Comparison of ENCODE assay signal across 8 cellular contexts in the genomic region with DNA sequence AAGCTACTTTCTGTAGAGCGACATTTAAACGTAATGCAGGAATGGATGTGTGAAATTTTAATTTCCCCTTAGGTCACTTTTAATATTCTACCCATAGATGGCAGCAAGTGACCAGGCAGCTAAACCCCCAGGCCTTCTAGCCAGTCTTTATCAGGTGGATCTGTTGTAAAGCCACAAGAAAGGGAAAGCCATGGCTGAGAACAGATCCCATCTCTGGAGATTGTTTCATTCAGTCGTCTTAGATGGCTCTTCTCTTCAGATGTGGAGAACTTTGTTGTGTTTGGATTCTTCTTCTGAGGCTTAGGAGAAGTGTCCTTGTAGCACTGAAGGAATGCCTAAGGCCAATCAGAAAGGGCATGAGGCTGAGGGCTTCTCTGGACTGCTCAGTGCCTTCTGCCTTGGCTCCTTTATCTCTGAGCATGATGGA. TPM values are rescaled to one million over a fixed set of nuclear protein-coding genes. Genes with fewer than 3 reads are reported as not detected.
DNase-seq lines count a peak whose midpoint lies in the region; ATAC-seq and TF ChIP-seq lines count a peak whose summit lies in the region.

No MANE protein-coding gene starts in this region.

- H3K36me3 Mint-ChIP-seq in stimulated activated memory B cell treated with anti-CD40 and anti-IgM and Interleukin-4, amounts not matched to agents 10 μg/mL and 1 μg/mL and 100 μg/mL, for 72 hours: no peaks in the 10 kb centered on the region

- H3K4me3 Mint-ChIP-seq in stimulated activated memory B cell treated with anti-CD40 and anti-IgM and Interleukin-4, amounts not matched to agents 10 μg/mL and 1 μg/mL and 100 μg/mL, for 72 hours: no peak overlapping the region

- no peak overlapping the region for H3K4me3 ChIP-seq in cardiac fibroblast (replicated peaks in 1 of 2; ENCODE audit: low read depth in 2 of 2, low read length in 2 of 2)
- no peak overlapping the region for H3K4me3 ChIP-seq in kidney epithelial cell (ENCODE audit: low read depth, low read length)

- peak; percentile 79 for DNase-seq in AG20443 (ENCODE audit: low spot score)
- DNase-seq in NCI-H187 (lab: John Stamatoyannopoulos, UW): peak; percentile 8 to 29
- peak in 3 of 5 experiments; percentile 33 to 59 (median 33) for DNase-seq in T-helper 2 cell
- DNase-seq in cardiac fibroblast (ENCODE audit: low read depth in 2 of 2): peak; percentile 76 to 80
- DNase-seq in kidney epithelial cell (ENCODE audit: low read depth): no peak

- H3K36me3 ChIP-seq in kidney epithelial cell (ENCODE audit: control insufficient read depth, insufficient read depth, low read length): no peaks in the 10 kb centered on the region

- ATAC-seq in GM18868 (IDR thresholded peaks at IDR 0.05; ENCODE audit: unreplicated experiment) (peak; percentile 45), HG02981 (IDR thresholded peaks at IDR 0.05; ENCODE audit: unreplicated experiment) (no peak)
- ATAC-seq in stimulated activated memory B cell treated with anti-CD40 and anti-IgM and Interleukin-4, amounts not matched to agents 10 μg/mL and 1 μg/mL and 100 μg/mL, for 72 hours: peak; percentile 74

- H3K27me3 ChIP-seq in kidney epithelial cell (ENCODE audit: control insufficient read depth, insufficient read depth, low read length): no peaks in the 10 kb centered on the region

- no peak overlapping the region for H3K27ac Mint-ChIP-seq in stimulated activated memory B cell treated with anti-CD40 and anti-IgM and Interleukin-4, amounts not matched to agents 10 μg/mL and 1 μg/mL and 100 μg/mL, for 72 hours

- no peaks in the 10 kb centered on the region for H3K4me1 Mint-ChIP-seq in stimulated activated memory B cell treated with anti-CD40 and anti-IgM and Interleukin-4, amounts not matched to agents 10 μg/mL and 1 μg/mL and 100 μg/mL, for 72 hours

- peak; percentile 78 for TF ChIP-seq CTCF in cardiac fibroblast (IDR thresholded peaks at IDR 0.05; ENCODE audit: low read depth, low read length)
- TF ChIP-seq CTCF in kidney epithelial cell (IDR thresholded peaks at IDR 0.05; ENCODE audit: insufficient read depth, low read length, poor library complexity, severe bottlenecking): peak; percentile 74

- H3K27me3 Mint-ChIP-seq in stimulated activated memory B cell treated with anti-CD40 and anti-IgM and Interleukin-4, amounts not matched to agents 10 μg/mL and 1 μg/mL and 100 μg/mL, for 72 hours: peaks cover under 1% of the 10 kb centered on the region

- H3K9me3 Mint-ChIP-seq in stimulated activated memory B cell treated with anti-CD40 and anti-IgM and Interleukin-4, amounts not matched to agents 10 μg/mL and 1 μg/mL and 100 μg/mL, for 72 hours: no peaks in the 10 kb centered on the region

RNA-seq across cellular contexts. Expression of a gene that starts 15.8 kb away (rescaled TPM):
- 7.6 and 8.1 TPM in 2 replicates for total RNA-seq in kidney epithelial cell
